ENCODE assay signal across 1 cellular context in the genomic region with DNA sequence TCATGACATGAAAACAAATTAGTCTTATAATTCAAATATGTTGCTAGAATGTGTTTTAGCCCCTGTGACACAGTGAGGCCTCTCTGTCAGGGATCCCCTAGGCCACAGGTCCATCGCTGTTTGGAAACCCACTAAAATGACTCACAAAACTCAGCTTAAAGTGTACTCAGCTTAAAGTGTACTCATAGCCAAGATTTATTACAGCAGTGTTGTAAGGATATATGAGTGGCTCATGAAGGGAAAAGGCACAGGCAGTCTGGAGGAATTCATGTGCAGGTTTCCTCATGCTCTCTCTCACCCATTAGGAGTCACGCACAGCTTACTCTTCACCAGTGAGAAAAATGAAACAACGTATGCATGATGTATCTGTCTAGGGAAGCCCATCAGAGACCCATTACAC.
TF ChIP-seq lines count a peak whose summit lies in the region.

No MANE protein-coding gene starts in this region.

TF ChIP-seq in IMR-90, 13 proteins besides CTCF, POLR2A, EP300 and RAD21 (continued from another document):
- TF ChIP-seq, protein P1, sequence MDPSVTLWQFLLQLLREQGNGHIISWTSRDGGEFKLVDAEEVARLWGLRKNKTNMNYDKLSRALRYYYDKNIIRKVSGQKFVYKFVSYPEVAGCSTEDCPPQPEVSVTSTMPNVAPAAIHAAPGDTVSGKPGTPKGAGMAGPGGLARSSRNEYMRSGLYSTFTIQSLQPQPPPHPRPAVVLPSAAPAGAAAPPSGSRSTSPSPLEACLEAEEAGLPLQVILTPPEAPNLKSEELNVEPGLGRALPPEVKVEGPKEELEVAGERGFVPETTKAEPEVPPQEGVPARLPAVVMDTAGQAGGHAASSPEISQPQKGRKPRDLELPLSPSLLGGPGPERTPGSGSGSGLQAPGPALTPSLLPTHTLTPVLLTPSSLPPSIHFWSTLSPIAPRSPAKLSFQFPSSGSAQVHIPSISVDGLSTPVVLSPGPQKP (IDR thresholded peaks at IDR 0.05; ENCODE audit: borderline replicate concordance, low read depth, low read length) = no peak
- no peak for TF ChIP-seq RCOR1 (IDR thresholded peaks at IDR 0.05; ENCODE audit: insufficient replicate concordance, low read length)
- TF ChIP-seq MAFK (IDR thresholded peaks at IDR 0.05; ENCODE audit: low read depth, low read length) = 0 out of 2 replicates have a peak, but pooled peaks have one; percentile 13
- 0 out of 2 replicates have a peak, but pooled peaks have one; percentile 3 for TF ChIP-seq NFE2L2 (IDR thresholded peaks at IDR 0.05; ENCODE audit: low read depth, low read length)
- TF ChIP-seq, protein P2, sequence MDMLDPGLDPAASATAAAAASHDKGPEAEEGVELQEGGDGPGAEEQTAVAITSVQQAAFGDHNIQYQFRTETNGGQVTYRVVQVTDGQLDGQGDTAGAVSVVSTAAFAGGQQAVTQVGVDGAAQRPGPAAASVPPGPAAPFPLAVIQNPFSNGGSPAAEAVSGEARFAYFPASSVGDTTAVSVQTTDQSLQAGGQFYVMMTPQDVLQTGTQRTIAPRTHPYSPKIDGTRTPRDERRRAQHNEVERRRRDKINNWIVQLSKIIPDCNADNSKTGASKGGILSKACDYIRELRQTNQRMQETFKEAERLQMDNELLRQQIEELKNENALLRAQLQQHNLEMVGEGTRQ (IDR thresholded peaks at IDR 0.05; ENCODE audit: low read depth, low read length) = no peak
- TF ChIP-seq SMC3 (IDR thresholded peaks at IDR 0.05; ENCODE audit: low read depth, low read length) = peak; percentile 5; the same call in 1 of the 2 replicates
- peak; percentile 83 for TF ChIP-seq CEBPB (IDR thresholded peaks at IDR 0.05; ENCODE audit: low read depth, low read length)
- TF ChIP-seq FOS (IDR thresholded peaks at IDR 0.05; ENCODE audit: low read depth, low read length) = peak; percentile 86
- peak; percentile 48; the same call in 1 of the 2 replicates for TF ChIP-seq MAZ (IDR thresholded peaks at IDR 0.05; ENCODE audit: borderline replicate concordance, low read depth, low read length)
- TF ChIP-seq CHD1 (IDR thresholded peaks at IDR 0.05; ENCODE audit: low read depth, low read length) = no peak
